ENCODE assay signal across 8 cellular contexts in genomic region chr7:5822742-5823503, GRCh38. TPM values are rescaled to one million over a fixed set of nuclear protein-coding genes. Genes with fewer than 3 reads are reported as not detected.
DNase-seq lines count a peak whose midpoint lies in the region; ATAC-seq and TF ChIP-seq lines count a peak whose summit lies in the region.

No MANE protein-coding gene starts in this region.

- H3K4me1 Mint-ChIP-seq in activated naive CD4-positive, alpha-beta T cell treated with anti-CD3 and anti-CD28 coated beads, Interleukin-2, amount 50 U/mL, for 24 hours, result peaks cover 38% of the 10 kb centered on the region

- H3K9me3 Mint-ChIP-seq in activated naive CD4-positive, alpha-beta T cell treated with anti-CD3 and anti-CD28 coated beads, Interleukin-2, amount 50 U/mL, for 24 hours, result no peaks in the 10 kb centered on the region

- peak overlapping the region in 1 of 2 donors; percentile 54 for H3K27ac ChIP-seq in testis

- 0 to 3% methylated on average over 25 to 36 of the region's 39 CpGs for WGBS in testis, 2 donors

- H3K27me3 ChIP-seq in testis, result no peaks in the 10 kb centered on the region

- ATAC-seq in HG02571 (IDR thresholded peaks at IDR 0.05; ENCODE audit: unreplicated experiment) (peak; percentile 100), omental fat pad (ENCODE audit: low FRiP score) (peak; percentile 99)

- no peaks in the 10 kb centered on the region for H3K36me3 Mint-ChIP-seq in activated naive CD4-positive, alpha-beta T cell treated with anti-CD3 and anti-CD28 coated beads, Interleukin-2, amount 50 U/mL, for 24 hours

- no peaks in the 10 kb centered on the region for H3K27me3 Mint-ChIP-seq in activated naive CD4-positive, alpha-beta T cell treated with anti-CD3 and anti-CD28 coated beads, Interleukin-2, amount 50 U/mL, for 24 hours

- no peak for TF ChIP-seq CTCF in GM10248 (IDR thresholded peaks at IDR 0.05; ENCODE audit: control extremely low read depth, extremely low read depth, low read depth, missing control alignments)
- no peak for TF ChIP-seq CTCF in NB4 (IDR thresholded peaks at IDR 0.05; ENCODE audit: low read depth, low read length)
- TF ChIP-seq CTCF in omental fat pad (IDR thresholded peaks at IDR 0.05), result no peak
- peak in 2 of 3 experiments; percentile 45 to 54 for TF ChIP-seq CTCF in testis (IDR thresholded peaks at IDR 0.05)

- H3K9me3 ChIP-seq in testis, result no peaks in the 10 kb centered on the region

- CTCF ChIA-PET in GM10248 (lab: Yijun Ruan, JAX), result interaction anchor here (0.9 to 1.2 kb wide), 3 partner anchors 41 to 129 kb away, joined by 3 to 8 read pairs (median 3); partner anchors contain the start of gene RNF216

- peak overlapping the region; percentile 82 for H3K27ac Mint-ChIP-seq in activated naive CD4-positive, alpha-beta T cell treated with anti-CD3 and anti-CD28 coated beads, Interleukin-2, amount 50 U/mL, for 24 hours

- H3K4me3 ChIP-seq in NB4 (ENCODE audit: low read depth, low read length) (peak overlapping the region; percentile 73), testis (peak overlapping the region; percentile 59 to 65)

- peak overlapping the region; percentile 85 for H3K4me3 Mint-ChIP-seq in activated naive CD4-positive, alpha-beta T cell treated with anti-CD3 and anti-CD28 coated beads, Interleukin-2, amount 50 U/mL, for 24 hours

- intact Hi-C loops in testis (cut with DNase I; ENCODE audit: low total_unique reads), result no loop called here

- DNase-seq in GM10248 (ENCODE audit: extremely low spot score) (peak; percentile 96), NB4 (ENCODE audit: low read depth) (peak; percentile 98), SK-N-DZ (ENCODE audit: low spot score) (peak; percentile 93), glomerular visceral epithelial cell (ENCODE audit: extremely low spot score) (peak; percentile 91), omental fat pad (ENCODE audit: low spot score) (peak; percentile 94), testis (peak; percentile 97)

- TF ChIP-seq POLR2A in NB4 (IDR thresholded peaks at IDR 0.05; ENCODE audit: extremely low read depth, insufficient read length) (peak; percentile 65), testis (IDR thresholded peaks at IDR 0.05) (no peak)

- peaks cover 3% of the 10 kb centered on the region for H3K4me1 ChIP-seq in testis

- H3K36me3 ChIP-seq in testis (ENCODE audit: low read depth, missing control alignments), result no peaks in the 10 kb centered on the region

- POLR2A ChIA-PET in GM10248 (lab: Yijun Ruan, JAX), result interaction anchor here (0.6 to 1.0 kb wide), 5 partner anchors 132 to 639 kb away, joined by 3 to 6 read pairs (median 4); no protein-coding TSS in a partner anchor

RNA-seq across cellular contexts. Expression of gene RNF216, which starts 41.5 kb away (rescaled TPM):
- 23.0 and 24.7 TPM in 2 replicates for polyA plus RNA-seq in SK-N-DZ (2014; cell fraction: cytosol; rRNA removed)
- 33.7 and 47.1 TPM in 2 replicates for polyA plus RNA-seq in SK-N-DZ (2014; cell fraction: nucleus; rRNA removed)
- 10 to 100 TPM; 30.1 to 44.9 (median 35.2) TPM for total RNA-seq in omental fat pad
- 100 to 1,000 TPM in 1 of 2 donors, 10 to 100 TPM in 1; 96.4 to 112 TPM for total RNA-seq in testis
- polyA plus RNA-seq in testis (ENCODE audit: insufficient read depth, low read depth, low replicate concordance), result 78.6 TPM

RNA-seq across cellular contexts. Expression of gene OCM, which starts 57.7 kb away (rescaled TPM):
- polyA plus RNA-seq in SK-N-DZ (2014; cell fraction: cytosol; rRNA removed), result not detected in 2 replicates
- not detected in 2 replicates for polyA plus RNA-seq in SK-N-DZ (2014; cell fraction: nucleus; rRNA removed)
- total RNA-seq in omental fat pad, result not detected
- total RNA-seq in testis, result 1 to 10 TPM; 1.2 to 1.6 TPM
- polyA plus RNA-seq in testis (ENCODE audit: insufficient read depth, low read depth, low replicate concordance), result 2.3 TPM

Comparison
In these comparisons a context has a peak if more than half of its experiments do, and no peak if none do; other contexts are left out.
1. CTCF ChIP-seq: peak in testis (2 of 3); none in GM10248 (single experiment), NB4 (single experiment) and omental fat pad (0 of 3).
2. Peak in every context shown above with its lines, with median percentiles within 50 percentile points of each other: DNase-seq.